Comparison of ENCODE assay signal across 8 cellular contexts in genomic region chr2:124027182-124027581, GRCh38. TPM values are rescaled to one million over a fixed set of nuclear protein-coding genes. Genes with fewer than 3 reads are reported as not detected.
DNase-seq lines count a peak whose midpoint lies in the region; ATAC-seq and TF ChIP-seq lines count a peak whose summit lies in the region.

No MANE protein-coding gene starts in this region.

- H3K36me3 Mint-ChIP-seq in activated naive CD8-positive, alpha-beta T cell treated with anti-CD3 and anti-CD28 coated beads, Interleukin-2, amount 50 U/mL, for 24 hours (ENCODE audit: low read depth): no peaks in the 10 kb centered on the region

- H3K27ac ChIP-seq in psoas muscle: no peak overlapping the region

- peaks cover 0 to 49% (median 6%) of the 10 kb centered on the region in 3 donors for H3K27me3 ChIP-seq in psoas muscle (ENCODE audit: insufficient read depth in 3 of 3, low read length in 2 of 3)

- intact Hi-C loops in psoas muscle (cut with DNase I): no loop called here

- no peak overlapping the region for H3K4me3 ChIP-seq in psoas muscle

- DNase-seq in SIG-M5 treated with dmso at 0.1 percent for 504 hours (lab: John Stamatoyannopoulos, UW; ENCODE audit: unreplicated experiment) (peak; percentile 55), SIG-M5 (lab: John Stamatoyannopoulos, UW) (no peak), NCI-H1436 treated with DMSO at 0.1 percent for 48 hours (lab: John Stamatoyannopoulos, UW) (peak; percentile 26), SK-N-DZ (ENCODE audit: low spot score) (peak; percentile 88), fibroblast of the conjunctiva (ENCODE audit: low read depth) (peak; percentile 22), psoas muscle (no peak)
- no peak for DNase-seq in activated naive CD8-positive, alpha-beta T cell treated with anti-CD3 and anti-CD28 coated beads, Interleukin-2, amount 50 U/mL, for 24 hours

- H3K4me1 ChIP-seq in psoas muscle: no peaks in the 10 kb centered on the region

- peak; percentile 41 for TF ChIP-seq CTCF in psoas muscle (IDR thresholded peaks at IDR 0.05)

- peaks cover 31% of the 10 kb centered on the region for H3K27me3 Mint-ChIP-seq in activated naive CD8-positive, alpha-beta T cell treated with anti-CD3 and anti-CD28 coated beads, Interleukin-2, amount 50 U/mL, for 24 hours

- peak; percentile 65 for ATAC-seq in HG02763 (IDR thresholded peaks at IDR 0.05; ENCODE audit: unreplicated experiment)
- no peak for ATAC-seq in psoas muscle
- ATAC-seq in activated naive CD8-positive, alpha-beta T cell treated with anti-CD3 and anti-CD28 coated beads, Interleukin-2, amount 50 U/mL, for 24 hours: no peak

- H3K4me3 Mint-ChIP-seq in activated naive CD8-positive, alpha-beta T cell treated with anti-CD3 and anti-CD28 coated beads, Interleukin-2, amount 50 U/mL, for 24 hours: no peak overlapping the region

- H3K9me3 Mint-ChIP-seq in activated naive CD8-positive, alpha-beta T cell treated with anti-CD3 and anti-CD28 coated beads, Interleukin-2, amount 50 U/mL, for 24 hours: no peaks in the 10 kb centered on the region

- H3K27ac Mint-ChIP-seq in activated naive CD8-positive, alpha-beta T cell treated with anti-CD3 and anti-CD28 coated beads, Interleukin-2, amount 50 U/mL, for 24 hours: no peak overlapping the region

- H3K9me3 ChIP-seq in psoas muscle: no peaks in the 10 kb centered on the region

- no peaks in the 10 kb centered on the region for H3K36me3 ChIP-seq in psoas muscle (ENCODE audit: insufficient read depth in 1 of 2, low read depth in 1 of 2)

- no peaks in the 10 kb centered on the region for H3K4me1 Mint-ChIP-seq in activated naive CD8-positive, alpha-beta T cell treated with anti-CD3 and anti-CD28 coated beads, Interleukin-2, amount 50 U/mL, for 24 hours

- WGBS in psoas muscle, 3 donors: 0 to 3% (median 2%) methylated on average over 4 of the region's 4 CpGs

RNA-seq across cellular contexts. Expression of gene CNTNAP5, which starts 2.1 kb away (rescaled TPM):
- polyA plus RNA-seq in SK-N-DZ (2014; cell fraction: cytosol; rRNA removed): 0.38 and 0.98 TPM in 2 replicates
- 0.32 and 3.8 TPM in 2 replicates for polyA plus RNA-seq in SK-N-DZ (2014; cell fraction: nucleus; rRNA removed)
- total RNA-seq in psoas muscle: not detected
- not detected for polyA plus RNA-seq in psoas muscle

Comparison
In these comparisons a context has a peak if more than half of its experiments do, and no peak if none do; other contexts are left out.
1. DNase-seq: peak in SIG-M5 treated with dmso at 0.1 percent for 504 hours (single experiment), NCI-H1436 treated with DMSO at 0.1 percent for 48 hours (single experiment), SK-N-DZ (single experiment) and fibroblast of the conjunctiva (single experiment); none in SIG-M5 (single experiment), psoas muscle (0 of 2) and activated naive CD8-positive, alpha-beta T cell treated with anti-CD3 and anti-CD28 coated beads, Interleukin-2, amount 50 U/mL, for 24 hours (single experiment).